ENCODE assay signal across 8 cellular contexts in genomic region chr22:50209893-50210292, GRCh38. TPM values are rescaled to one million over a fixed set of nuclear protein-coding genes. Genes with fewer than 3 reads are reported as not detected.
DNase-seq lines count a peak whose midpoint lies in the region; ATAC-seq, FAIRE-seq and TF ChIP-seq lines count a peak whose summit lies in the region.

No MANE protein-coding gene starts in this region.

- FAIRE-seq in HepG2 (lab: Jason Lieb, UNC) = peak; percentile 71

- no peak overlapping the region for H3K4me3 ChIP-seq in WERI-Rb-1 (ENCODE audit: low read depth, low read length)
- no peak overlapping the region for H3K4me3 ChIP-seq in HepG2 (replicated peaks in 1 of 3; ENCODE audit: insufficient read depth in 1 of 3, low read depth in 2 of 3, low read length in 3 of 3)

- POLR2A ChIA-PET in HepG2 (lab: Yijun Ruan, JAX) = no interaction called here

- peaks cover 53% of the 10 kb centered on the region for H3K36me3 ChIP-seq in WERI-Rb-1
- H3K36me3 ChIP-seq in HepG2 (replicated peaks in 1 of 2; ENCODE audit: control insufficient read depth in 1 of 2, insufficient read depth in 2 of 2, low read length in 2 of 2) = peaks cover 10 to 46% of the 10 kb centered on the region in 2 experiments; a peak in 4 of 5 replicates

- TF ChIP-seq POLR2A in HepG2 (IDR thresholded peaks at IDR 0.05; ENCODE audit: insufficient read depth in 1 of 2, low read depth in 2 of 2, low read length in 2 of 2) = 0 out of 4 replicates have a peak, but pooled peaks of 1 of the 2 experiments have one; percentile 21

- CTCF ChIA-PET in HepG2 (lab: Yijun Ruan, JAX; ENCODE audit: low intra/inter-chr PET ratio, low total read pairs) = interaction anchor here (1.7 to 2.5 kb wide), 2 partner anchors 41 to 62 kb away, joined by 3 to 39 read pairs; no protein-coding TSS in a partner anchor

- no peak overlapping the region for H3K27ac ChIP-seq in WERI-Rb-1
- no peak overlapping the region for H3K27ac ChIP-seq in HepG2 (ENCODE audit: extremely low read length, insufficient read depth, low read length)

- BruUV-seq in HepG2 (replicated peaks; lab: Mats Ljungman, UMichigan) = no TSS peak

- H3K79me2 ChIP-seq in HepG2 (ENCODE audit: insufficient read depth, low read length) = peaks cover 24% of the 10 kb centered on the region

- peak; percentile 72 for DNase-seq in ELR (ENCODE audit: low read depth)
- peak; percentile 46 for DNase-seq in KG1 (lab: John Stamatoyannopoulos, UW)
- DNase-seq in WERI-Rb-1 = peak; percentile 53
- DNase-seq in central memory CD4-positive, alpha-beta T cell = peak; percentile 62
- DNase-seq in HepG2 (ENCODE audit: low spot score) = peak; percentile 47
- peak; percentile 33 for DNase-seq in stimulated activated CD8-positive, alpha-beta memory T cell treated with anti-CD3 and anti-CD28 coated beads, Interleukin-15, amount 100 ng/mL, for 1 hour (ENCODE audit: low read depth)
- DNase-seq in cortex of kidney (lab: John Stamatoyannopoulos, UW) = no peak

- 55% methylated on average over 13 of the region's 20 CpGs for WGBS in HepG2 (ENCODE audit: low lambda C conversion rate)

- in situ Hi-C loops in HepG2 (cut with HindIII; ENCODE audit: extremely low pct_ligation_motif_present, low pct_unique_long_range_greater_than_20kb) = loop anchor here (5.0 kb wide), 1 partner anchor 63 kb away; no protein-coding TSS in a partner anchor

- H3K27me3 ChIP-seq in WERI-Rb-1 (ENCODE audit: insufficient read depth, low read depth, severe bottlenecking) (no peaks in the 10 kb centered on the region), HepG2 (ENCODE audit: control insufficient read depth in 1 of 2, insufficient read depth in 2 of 2, low read length in 2 of 2) (no peaks in the 10 kb centered on the region)

- TF ChIP-seq CTCF in WERI-Rb-1 (IDR thresholded peaks at IDR 0.05; ENCODE audit: low read depth, low read length) (peak; percentile 87), HepG2 (CRISPR knock-in tag; IDR thresholded peaks at IDR 0.05) (peak; percentile 86)

- ATAC-seq in HepG2 (peak; percentile 64), GM21576 (IDR thresholded peaks at IDR 0.05; ENCODE audit: unreplicated experiment) (no peak)

- intact Hi-C loops in HepG2 (cut with micrococcal nuclease; ENCODE audit: unreplicated experiment) = loop anchor here (1.0 kb wide), 1 partner anchor 61 kb away; no protein-coding TSS in a partner anchor

- H3K9me3 ChIP-seq in WERI-Rb-1 (ENCODE audit: severe bottlenecking) = no peaks in the 10 kb centered on the region
- H3K9me3 ChIP-seq in HepG2 (ENCODE audit: low read length) = no peaks in the 10 kb centered on the region

- no peak overlapping the region for H3K9ac ChIP-seq in HepG2 (ENCODE audit: insufficient read depth, low read depth, low read length)

- peaks cover 2% of the 10 kb centered on the region for H4K20me1 ChIP-seq in HepG2 (ENCODE audit: insufficient read depth, low read length)

- peaks cover 13% of the 10 kb centered on the region; the same call in 1 of the 2 replicates for H3K4me1 ChIP-seq in HepG2 (ENCODE audit: insufficient read depth, low read length)

- no peak overlapping the region for H2AFZ ChIP-seq in HepG2 (ENCODE audit: low read length)

- no peak overlapping the region for H3K4me2 ChIP-seq in HepG2 (ENCODE audit: low read depth, low read length)

- no peak for TF ChIP-seq EP300 in HepG2 (IDR thresholded peaks at IDR 0.05; ENCODE audit: low read depth in 2 of 2, low read length in 2 of 2)
- TF ChIP-seq EP300 in HepG2 (CRISPR knock-in tag; IDR thresholded peaks at IDR 0.05; ENCODE audit: borderline replicate concordance) = no peak

- peak; percentile 75 for TF ChIP-seq RAD21 in HepG2 (CRISPR knock-in tag; IDR thresholded peaks at IDR 0.05)

RNA-seq across cellular contexts. Expression of gene SELENOO, which starts 9.1 kb away (rescaled TPM):
- 12.5 and 19.0 TPM in 2 replicates for total RNA-seq in HepG2 (2016; rRNA removed; fragmentation: Illumina TruSeq; extraction: Trizol)
- 2.8 and 3.8 TPM in 2 replicates for total RNA-seq in HepG2 (2016; cell fraction: cytosol; rRNA removed; fragmentation: Illumina TruSeq; extraction: Trizol; ENCODE audit: low read depth)
- 9.4 and 19.8 TPM in 2 replicates for total RNA-seq in HepG2 (2016; cell fraction: insoluble cytoplasmic fraction; rRNA removed; fragmentation: Illumina TruSeq; extraction: Trizol)
- 6.0 and 7.6 TPM in 2 replicates for total RNA-seq in HepG2 (2016; cell fraction: membrane; rRNA removed; fragmentation: Illumina TruSeq; extraction: Trizol)
- total RNA-seq in HepG2 (2016; cell fraction: nucleus; rRNA removed; fragmentation: Illumina TruSeq; extraction: Trizol) = 18.8 and 19.9 TPM in 2 replicates
- polyA plus RNA-seq in HepG2 (2011; rRNA removed) = 14.4 and 18.7 TPM in 2 replicates
- 10.0 and 18.1 TPM in 2 replicates for polyA plus RNA-seq in HepG2 (2011; cell fraction: cytosol; rRNA removed)
- polyA plus RNA-seq in HepG2 (2011; cell fraction: nucleus; rRNA removed) = 88.6 and 104 TPM in 2 replicates
- polyA plus RNA-seq in HepG2 (2012) = 10.9 and 17.7 TPM in 2 replicates
- 3.5 and 4.0 TPM in 2 replicates for polyA plus RNA-seq in HepG2 (2016; cell fraction: cytosol; fragmentation: Illumina TruSeq; extraction: Trizol; ENCODE audit: low read depth)
- 9.5 and 12.3 TPM in 2 replicates for polyA plus RNA-seq in HepG2 (2016; cell fraction: insoluble cytoplasmic fraction; fragmentation: Illumina TruSeq; extraction: Trizol; ENCODE audit: low read depth)
- polyA plus RNA-seq in HepG2 (2016; cell fraction: membrane; fragmentation: Illumina TruSeq; extraction: Trizol; ENCODE audit: low read depth) = 4.9 and 5.3 TPM in 2 replicates
- 54.2 and 57.7 TPM in 2 replicates for polyA plus RNA-seq in HepG2 (2016; cell fraction: nucleus; fragmentation: Illumina TruSeq; extraction: Trizol; ENCODE audit: insufficient read depth, low read depth)
- polyA minus RNA-seq in HepG2 (2011; rRNA and poly(A)+ RNA removed; ENCODE audit: low replicate concordance) = 9.7 and 16.7 TPM in 2 replicates
- polyA minus RNA-seq in HepG2 (2011; cell fraction: cytosol; rRNA and poly(A)+ RNA removed) = 6.4 and 6.9 TPM in 2 replicates
- 7.5 and 7.7 TPM in 2 replicates for polyA minus RNA-seq in HepG2 (2011; cell fraction: nucleus; rRNA and poly(A)+ RNA removed)

RNA-seq across cellular contexts. Expression of gene TRABD, which starts 24.2 kb away (rescaled TPM):
- 16.2 and 21.5 TPM in 2 replicates for total RNA-seq in HepG2 (2016; rRNA removed; fragmentation: Illumina TruSeq; extraction: Trizol)
- total RNA-seq in HepG2 (2016; cell fraction: cytosol; rRNA removed; fragmentation: Illumina TruSeq; extraction: Trizol; ENCODE audit: low read depth) = 8.1 and 8.5 TPM in 2 replicates
- total RNA-seq in HepG2 (2016; cell fraction: insoluble cytoplasmic fraction; rRNA removed; fragmentation: Illumina TruSeq; extraction: Trizol) = 14.1 and 20.1 TPM in 2 replicates
- 15.9 and 17.7 TPM in 2 replicates for total RNA-seq in HepG2 (2016; cell fraction: membrane; rRNA removed; fragmentation: Illumina TruSeq; extraction: Trizol)
- 12.3 and 17.7 TPM in 2 replicates for total RNA-seq in HepG2 (2016; cell fraction: nucleus; rRNA removed; fragmentation: Illumina TruSeq; extraction: Trizol)
- polyA plus RNA-seq in HepG2 (2011; rRNA removed) = 28.9 and 36.8 TPM in 2 replicates
- polyA plus RNA-seq in HepG2 (2011; cell fraction: cytosol; rRNA removed) = 15.8 and 28.0 TPM in 2 replicates
- 241 and 327 TPM in 2 replicates for polyA plus RNA-seq in HepG2 (2011; cell fraction: nucleus; rRNA removed)
- polyA plus RNA-seq in HepG2 (2012) = 19.6 and 35.2 TPM in 2 replicates
- 10.4 and 11.2 TPM in 2 replicates for polyA plus RNA-seq in HepG2 (2016; cell fraction: cytosol; fragmentation: Illumina TruSeq; extraction: Trizol; ENCODE audit: low read depth)
- polyA plus RNA-seq in HepG2 (2016; cell fraction: insoluble cytoplasmic fraction; fragmentation: Illumina TruSeq; extraction: Trizol; ENCODE audit: low read depth) = 19.9 and 22.8 TPM in 2 replicates
- 15.2 and 16.9 TPM in 2 replicates for polyA plus RNA-seq in HepG2 (2016; cell fraction: membrane; fragmentation: Illumina TruSeq; extraction: Trizol; ENCODE audit: low read depth)
- 56.6 and 60.9 TPM in 2 replicates for polyA plus RNA-seq in HepG2 (2016; cell fraction: nucleus; fragmentation: Illumina TruSeq; extraction: Trizol; ENCODE audit: insufficient read depth, low read depth)
- 22.4 and 30.1 TPM in 2 replicates for polyA minus RNA-seq in HepG2 (2011; rRNA and poly(A)+ RNA removed; ENCODE audit: low replicate concordance)
- 9.7 and 11.7 TPM in 2 replicates for polyA minus RNA-seq in HepG2 (2011; cell fraction: cytosol; rRNA and poly(A)+ RNA removed)
- polyA minus RNA-seq in HepG2 (2011; cell fraction: nucleus; rRNA and poly(A)+ RNA removed) = 14.4 and 18.2 TPM in 2 replicates

RNA-seq across cellular contexts. Expression of gene TUBGCP6, which starts 34.9 kb away (rescaled TPM):
- 5.8 and 15.7 TPM in 2 replicates for total RNA-seq in HepG2 (2016; rRNA removed; fragmentation: Illumina TruSeq; extraction: Trizol)
- total RNA-seq in HepG2 (2016; cell fraction: cytosol; rRNA removed; fragmentation: Illumina TruSeq; extraction: Trizol; ENCODE audit: low read depth) = 3.8 and 4.4 TPM in 2 replicates
- 4.6 and 17.4 TPM in 2 replicates for total RNA-seq in HepG2 (2016; cell fraction: insoluble cytoplasmic fraction; rRNA removed; fragmentation: Illumina TruSeq; extraction: Trizol)
- 4.6 and 5.1 TPM in 2 replicates for total RNA-seq in HepG2 (2016; cell fraction: membrane; rRNA removed; fragmentation: Illumina TruSeq; extraction: Trizol)
- total RNA-seq in HepG2 (2016; cell fraction: nucleus; rRNA removed; fragmentation: Illumina TruSeq; extraction: Trizol) = 23.1 and 29.5 TPM in 2 replicates
- 14.6 and 23.7 TPM in 2 replicates for polyA plus RNA-seq in HepG2 (2011; rRNA removed)
- polyA plus RNA-seq in HepG2 (2011; cell fraction: cytosol; rRNA removed) = 2.6 and 4.8 TPM in 2 replicates
- polyA plus RNA-seq in HepG2 (2011; cell fraction: nucleus; rRNA removed) = 276 and 340 TPM in 2 replicates
- 13.4 and 15.8 TPM in 2 replicates for polyA plus RNA-seq in HepG2 (2012)
- 0.95 and 1.2 TPM in 2 replicates for polyA plus RNA-seq in HepG2 (2016; cell fraction: cytosol; fragmentation: Illumina TruSeq; extraction: Trizol; ENCODE audit: low read depth)
- polyA plus RNA-seq in HepG2 (2016; cell fraction: insoluble cytoplasmic fraction; fragmentation: Illumina TruSeq; extraction: Trizol; ENCODE audit: low read depth) = 3.6 and 4.4 TPM in 2 replicates
- 0.86 and 2.1 TPM in 2 replicates for polyA plus RNA-seq in HepG2 (2016; cell fraction: membrane; fragmentation: Illumina TruSeq; extraction: Trizol; ENCODE audit: low read depth)
- 62.8 and 72.9 TPM in 2 replicates for polyA plus RNA-seq in HepG2 (2016; cell fraction: nucleus; fragmentation: Illumina TruSeq; extraction: Trizol; ENCODE audit: insufficient read depth, low read depth)
- polyA minus RNA-seq in HepG2 (2011; rRNA and poly(A)+ RNA removed; ENCODE audit: low replicate concordance) = 11.6 and 16.8 TPM in 2 replicates
- polyA minus RNA-seq in HepG2 (2011; cell fraction: cytosol; rRNA and poly(A)+ RNA removed) = 2.7 and 4.0 TPM in 2 replicates
- 32.9 and 40.9 TPM in 2 replicates for polyA minus RNA-seq in HepG2 (2011; cell fraction: nucleus; rRNA and poly(A)+ RNA removed)

RNA-seq across cellular contexts. Expression of gene PANX2, which starts 39.4 kb away (rescaled TPM):
- 0.15 and 0.58 TPM in 2 replicates for total RNA-seq in HepG2 (2016; rRNA removed; fragmentation: Illumina TruSeq; extraction: Trizol)
- 0.20 and 0.35 TPM in 2 replicates for total RNA-seq in HepG2 (2016; cell fraction: cytosol; rRNA removed; fragmentation: Illumina TruSeq; extraction: Trizol; ENCODE audit: low read depth)
- 0.19 TPM in 2 replicates for total RNA-seq in HepG2 (2016; cell fraction: insoluble cytoplasmic fraction; rRNA removed; fragmentation: Illumina TruSeq; extraction: Trizol)
- total RNA-seq in HepG2 (2016; cell fraction: membrane; rRNA removed; fragmentation: Illumina TruSeq; extraction: Trizol) = 1.1 and 1.4 TPM in 2 replicates
- 0.47 and 0.56 TPM in 2 replicates for total RNA-seq in HepG2 (2016; cell fraction: nucleus; rRNA removed; fragmentation: Illumina TruSeq; extraction: Trizol)
- polyA plus RNA-seq in HepG2 (2011; rRNA removed) = 1.1 TPM in 2 replicates
- polyA plus RNA-seq in HepG2 (2011; cell fraction: cytosol; rRNA removed) = 0.99 and 1.7 TPM in 2 replicates
- polyA plus RNA-seq in HepG2 (2011; cell fraction: nucleus; rRNA removed) = 2.5 and 4.2 TPM in 2 replicates
- polyA plus RNA-seq in HepG2 (2012) = 1.6 and 3.8 TPM in 2 replicates
- polyA plus RNA-seq in HepG2 (2016; cell fraction: cytosol; fragmentation: Illumina TruSeq; extraction: Trizol; ENCODE audit: low read depth) = 1.3 and 1.4 TPM in 2 replicates
- 1.1 and 1.4 TPM in 2 replicates for polyA plus RNA-seq in HepG2 (2016; cell fraction: insoluble cytoplasmic fraction; fragmentation: Illumina TruSeq; extraction: Trizol; ENCODE audit: low read depth)
- polyA plus RNA-seq in HepG2 (2016; cell fraction: membrane; fragmentation: Illumina TruSeq; extraction: Trizol; ENCODE audit: low read depth) = 2.9 and 3.6 TPM in 2 replicates
- polyA plus RNA-seq in HepG2 (2016; cell fraction: nucleus; fragmentation: Illumina TruSeq; extraction: Trizol; ENCODE audit: insufficient read depth, low read depth) = 2.0 and 2.3 TPM in 2 replicates
- 0.78 and 0.84 TPM in 2 replicates for polyA minus RNA-seq in HepG2 (2011; rRNA and poly(A)+ RNA removed; ENCODE audit: low replicate concordance)
- polyA minus RNA-seq in HepG2 (2011; cell fraction: cytosol; rRNA and poly(A)+ RNA removed) = 0.30 and 0.79 TPM in 2 replicates
- 0.37 and 0.39 TPM in 2 replicates for polyA minus RNA-seq in HepG2 (2011; cell fraction: nucleus; rRNA and poly(A)+ RNA removed)

RNA-seq across cellular contexts. Expression of gene HDAC10, which starts 41.2 kb away (rescaled TPM):
- total RNA-seq in HepG2 (2016; rRNA removed; fragmentation: Illumina TruSeq; extraction: Trizol) = 4.0 and 13.9 TPM in 2 replicates
- total RNA-seq in HepG2 (2016; cell fraction: cytosol; rRNA removed; fragmentation: Illumina TruSeq; extraction: Trizol; ENCODE audit: low read depth) = 7.1 and 8.7 TPM in 2 replicates
- 4.1 and 13.9 TPM in 2 replicates for total RNA-seq in HepG2 (2016; cell fraction: insoluble cytoplasmic fraction; rRNA removed; fragmentation: Illumina TruSeq; extraction: Trizol)
- 4.4 and 4.6 TPM in 2 replicates for total RNA-seq in HepG2 (2016; cell fraction: membrane; rRNA removed; fragmentation: Illumina TruSeq; extraction: Trizol)
- 23.1 and 23.7 TPM in 2 replicates for total RNA-seq in HepG2 (2016; cell fraction: nucleus; rRNA removed; fragmentation: Illumina TruSeq; extraction: Trizol)
- 14.9 and 19.7 TPM in 2 replicates for polyA plus RNA-seq in HepG2 (2011; rRNA removed)
- polyA plus RNA-seq in HepG2 (2011; cell fraction: cytosol; rRNA removed) = 1.8 and 3.9 TPM in 2 replicates
- polyA plus RNA-seq in HepG2 (2011; cell fraction: nucleus; rRNA removed) = 257 and 366 TPM in 2 replicates
- 15.0 and 23.8 TPM in 2 replicates for polyA plus RNA-seq in HepG2 (2012)
- polyA plus RNA-seq in HepG2 (2016; cell fraction: cytosol; fragmentation: Illumina TruSeq; extraction: Trizol; ENCODE audit: low read depth) = 0.86 TPM in 2 replicates
- 3.2 and 5.7 TPM in 2 replicates for polyA plus RNA-seq in HepG2 (2016; cell fraction: insoluble cytoplasmic fraction; fragmentation: Illumina TruSeq; extraction: Trizol; ENCODE audit: low read depth)
- polyA plus RNA-seq in HepG2 (2016; cell fraction: membrane; fragmentation: Illumina TruSeq; extraction: Trizol; ENCODE audit: low read depth) = 2.1 TPM in 2 replicates
- 72.4 and 82.8 TPM in 2 replicates for polyA plus RNA-seq in HepG2 (2016; cell fraction: nucleus; fragmentation: Illumina TruSeq; extraction: Trizol; ENCODE audit: insufficient read depth, low read depth)
- polyA minus RNA-seq in HepG2 (2011; rRNA and poly(A)+ RNA removed; ENCODE audit: low replicate concordance) = 7.7 and 20.9 TPM in 2 replicates
- 3.9 and 4.2 TPM in 2 replicates for polyA minus RNA-seq in HepG2 (2011; cell fraction: cytosol; rRNA and poly(A)+ RNA removed)
- polyA minus RNA-seq in HepG2 (2011; cell fraction: nucleus; rRNA and poly(A)+ RNA removed) = 34.9 and 37.9 TPM in 2 replicates
